Comparison of ENCODE assay signal across 1 cellular context in genomic region chr16:75433732-75434413, GRCh38.
A peak's percentile ranks its signal among the peaks of the same experiment; 100 is the strongest.
TF ChIP-seq lines count a peak whose summit lies in the region.

No MANE protein-coding gene starts in this region.

TF ChIP-seq in HepG2, 621 proteins besides CTCF, POLR2A, EP300 and RAD21 (continued from another document and continues in another):
- no peak for TF ChIP-seq FIP1L1 (IDR thresholded peaks at IDR 0.05; ENCODE audit: borderline replicate concordance, insufficient read depth, low read depth, low read length)
- peak; percentile 42; the same call in 1 of the 2 replicates for TF ChIP-seq YEATS4 (CRISPR knock-in tag; IDR thresholded peaks at IDR 0.05; ENCODE audit: borderline replicate concordance)
- peak; percentile 32; the same call in 1 of the 2 replicates for TF ChIP-seq HNF4A (CRISPR knock-in tag; IDR thresholded peaks at IDR 0.05)
- TF ChIP-seq ZSCAN20 (CRISPR knock-in tag; IDR thresholded peaks at IDR 0.05; ENCODE audit: borderline replicate concordance): no peak
- no peak for TF ChIP-seq ZFP62 (CRISPR knock-in tag; IDR thresholded peaks at IDR 0.05)
- no peak for TF ChIP-seq ZNF333 (CRISPR knock-in tag; IDR thresholded peaks at IDR 0.05; ENCODE audit: borderline replicate concordance)
- no peak for TF ChIP-seq SMARCE1 (IDR thresholded peaks at IDR 0.05; ENCODE audit: borderline replicate concordance)
- no peak for TF ChIP-seq MAFG (CRISPR knock-in tag; IDR thresholded peaks at IDR 0.05)
- TF ChIP-seq ZFX (CRISPR knock-in tag; IDR thresholded peaks at IDR 0.05; ENCODE audit: low read depth): no peak
- no peak for TF ChIP-seq MYNN (CRISPR knock-in tag; IDR thresholded peaks at IDR 0.05; ENCODE audit: low read depth)
- TF ChIP-seq, protein P1, sequence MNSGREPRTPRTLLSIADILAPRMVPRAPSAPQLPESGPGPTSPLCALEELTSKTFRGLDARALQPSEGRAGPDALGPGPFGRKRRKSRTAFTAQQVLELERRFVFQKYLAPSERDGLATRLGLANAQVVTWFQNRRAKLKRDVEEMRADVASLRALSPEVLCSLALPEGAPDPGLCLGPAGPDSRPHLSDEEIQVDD (CRISPR knock-in tag; IDR thresholded peaks at IDR 0.05; ENCODE audit: borderline replicate concordance): no peak
- TF ChIP-seq MXD4 (CRISPR knock-in tag; IDR thresholded peaks at IDR 0.05): no peak; the same call in 1 of the 2 replicates
- TF ChIP-seq TCF7L2 (IDR thresholded peaks at IDR 0.05; ENCODE audit: low read depth, low read length): no peak
- no peak for TF ChIP-seq ARNTL (CRISPR knock-in tag; IDR thresholded peaks at IDR 0.05)
- no peak for TF ChIP-seq ZNF550 (CRISPR knock-in tag; IDR thresholded peaks at IDR 0.05; ENCODE audit: borderline replicate concordance)
- TF ChIP-seq SMAD9 (CRISPR knock-in tag; IDR thresholded peaks at IDR 0.05): no peak
- no peak for TF ChIP-seq ZNF749 (CRISPR knock-in tag; IDR thresholded peaks at IDR 0.05; ENCODE audit: borderline replicate concordance)
- no peak for TF ChIP-seq ZNF441 (CRISPR knock-in tag; IDR thresholded peaks at IDR 0.05; ENCODE audit: borderline replicate concordance)
- TF ChIP-seq ZXDC (CRISPR knock-in tag; IDR thresholded peaks at IDR 0.05): no peak
- TF ChIP-seq ZBTB20 (CRISPR knock-in tag; IDR thresholded peaks at IDR 0.05; ENCODE audit: borderline replicate concordance, low read depth): no peak
- no peak for TF ChIP-seq PRMT3 (CRISPR knock-in tag; IDR thresholded peaks at IDR 0.05; ENCODE audit: borderline replicate concordance, low read depth)
- TF ChIP-seq CBX5 (CRISPR knock-in tag; IDR thresholded peaks at IDR 0.05; ENCODE audit: borderline replicate concordance): no peak
- TF ChIP-seq ZNF281 (CRISPR knock-in tag; IDR thresholded peaks at IDR 0.05; ENCODE audit: borderline replicate concordance): no peak
- TF ChIP-seq MED8 (CRISPR knock-in tag; IDR thresholded peaks at IDR 0.05; ENCODE audit: insufficient replicate concordance): peak; percentile 58
- TF ChIP-seq ZNF782 (CRISPR knock-in tag; IDR thresholded peaks at IDR 0.05; ENCODE audit: borderline replicate concordance): no peak
- TF ChIP-seq, protein P2, sequence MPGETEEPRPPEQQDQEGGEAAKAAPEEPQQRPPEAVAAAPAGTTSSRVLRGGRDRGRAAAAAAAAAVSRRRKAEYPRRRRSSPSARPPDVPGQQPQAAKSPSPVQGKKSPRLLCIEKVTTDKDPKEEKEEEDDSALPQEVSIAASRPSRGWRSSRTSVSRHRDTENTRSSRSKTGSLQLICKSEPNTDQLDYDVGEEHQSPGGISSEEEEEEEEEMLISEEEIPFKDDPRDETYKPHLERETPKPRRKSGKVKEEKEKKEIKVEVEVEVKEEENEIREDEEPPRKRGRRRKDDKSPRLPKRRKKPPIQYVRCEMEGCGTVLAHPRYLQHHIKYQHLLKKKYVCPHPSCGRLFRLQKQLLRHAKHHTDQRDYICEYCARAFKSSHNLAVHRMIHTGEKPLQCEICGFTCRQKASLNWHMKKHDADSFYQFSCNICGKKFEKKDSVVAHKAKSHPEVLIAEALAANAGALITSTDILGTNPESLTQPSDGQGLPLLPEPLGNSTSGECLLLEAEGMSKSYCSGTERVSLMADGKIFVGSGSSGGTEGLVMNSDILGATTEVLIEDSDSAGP (CRISPR knock-in tag; IDR thresholded peaks at IDR 0.05; ENCODE audit: borderline replicate concordance): peak; percentile 17
- TF ChIP-seq PHF8 (CRISPR knock-in tag; IDR thresholded peaks at IDR 0.05): no peak; the same call in 1 of the 2 replicates
- TF ChIP-seq, protein P3, sequence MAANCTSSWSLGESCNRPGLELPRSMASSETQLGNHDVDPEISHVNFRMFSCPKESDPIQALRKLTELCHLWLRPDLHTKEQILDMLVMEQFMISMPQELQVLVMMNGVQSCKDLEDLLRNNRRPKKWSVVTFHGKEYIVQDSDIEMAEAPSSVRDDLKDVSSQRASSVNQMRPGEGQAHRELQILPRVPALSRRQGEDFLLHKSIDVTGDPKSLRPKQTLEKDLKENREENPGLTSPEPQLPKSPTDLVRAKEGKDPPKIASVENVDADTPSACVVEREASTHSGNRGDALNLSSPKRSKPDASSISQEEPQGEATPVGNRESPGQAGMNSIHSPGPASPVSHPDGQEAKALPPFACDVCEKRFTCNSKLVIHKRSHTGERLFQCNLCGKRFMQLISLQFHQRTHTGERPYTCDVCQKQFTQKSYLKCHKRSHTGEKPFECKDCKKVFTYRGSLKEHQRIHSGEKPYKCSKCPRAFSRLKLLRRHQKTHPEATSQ (CRISPR knock-in tag; IDR thresholded peaks at IDR 0.05; ENCODE audit: borderline replicate concordance): no peak
- no peak for TF ChIP-seq HNRNPLL (IDR thresholded peaks at IDR 0.05; ENCODE audit: low read depth, low read length, poor library complexity, severe bottlenecking)
- TF ChIP-seq SIN3B (IDR thresholded peaks at IDR 0.05; ENCODE audit: low read length): 0 out of 2 replicates have a peak, but pooled peaks have one; percentile 40
- peak; percentile 59 for TF ChIP-seq SAP130 (CRISPR knock-in tag; IDR thresholded peaks at IDR 0.05; ENCODE audit: low read depth)
- TF ChIP-seq CERS6 (CRISPR knock-in tag; IDR thresholded peaks at IDR 0.05): no peak
- 0 out of 2 replicates have a peak, but pooled peaks have one; percentile 55 for TF ChIP-seq MEIS2 (CRISPR knock-in tag; IDR thresholded peaks at IDR 0.05)
- TF ChIP-seq HIVEP1 (CRISPR knock-in tag; IDR thresholded peaks at IDR 0.05): no peak
- TF ChIP-seq ZNF18 (CRISPR knock-in tag; IDR thresholded peaks at IDR 0.05; ENCODE audit: insufficient replicate concordance): no peak
- TF ChIP-seq KDM4B (CRISPR knock-in tag; IDR thresholded peaks at IDR 0.05): no peak; the same call in 1 of the 2 replicates
- no peak for TF ChIP-seq GLMP (CRISPR knock-in tag; IDR thresholded peaks at IDR 0.05; ENCODE audit: borderline replicate concordance)
- 0 out of 2 replicates have a peak, but pooled peaks have one; percentile 38 for TF ChIP-seq ZNF367 (CRISPR knock-in tag; IDR thresholded peaks at IDR 0.05; ENCODE audit: borderline replicate concordance)
- TF ChIP-seq ZBTB39 (CRISPR knock-in tag; IDR thresholded peaks at IDR 0.05): no peak
